1 cellular context compared by ENCODE assay signal in the genomic region with DNA sequence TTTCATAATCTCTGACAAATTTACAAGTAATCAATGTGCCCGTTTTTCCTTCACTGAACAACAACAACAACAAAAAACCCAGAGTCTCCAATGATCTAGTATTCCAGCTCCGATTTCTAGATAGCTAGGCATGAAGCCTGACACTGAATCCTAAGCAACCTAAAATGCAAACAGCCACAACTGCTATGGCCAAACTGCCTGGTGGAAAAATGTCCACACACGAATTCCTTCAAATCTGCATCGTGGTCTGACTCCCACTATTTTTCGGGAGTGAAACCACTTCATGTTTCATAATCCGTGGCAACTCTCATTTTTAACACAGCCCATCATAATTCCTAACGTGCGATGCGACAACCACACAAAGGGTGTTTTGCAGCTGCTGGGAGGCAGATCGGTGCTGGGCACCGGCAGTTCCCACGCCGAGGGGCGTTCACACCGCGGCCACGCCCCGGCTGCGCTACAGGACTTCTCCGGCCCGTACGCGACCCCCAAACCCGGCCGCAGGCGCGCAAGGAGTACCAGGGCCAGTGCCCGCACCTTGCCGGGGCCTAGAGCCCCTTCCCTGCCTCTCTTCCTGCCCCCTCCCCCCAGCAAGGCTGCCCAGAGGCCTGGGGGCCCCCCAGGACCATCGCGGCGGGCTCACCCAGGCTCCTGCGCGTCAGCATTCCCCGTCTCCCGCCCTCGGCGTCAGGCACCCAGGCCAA.
TF ChIP-seq lines count a peak whose summit lies in the region.

No MANE protein-coding gene starts in this region.

TF ChIP-seq in HepG2, 621 proteins besides CTCF, POLR2A, EP300 and RAD21 (continued from another document and continues in another):
- TF ChIP-seq, protein P1, sequence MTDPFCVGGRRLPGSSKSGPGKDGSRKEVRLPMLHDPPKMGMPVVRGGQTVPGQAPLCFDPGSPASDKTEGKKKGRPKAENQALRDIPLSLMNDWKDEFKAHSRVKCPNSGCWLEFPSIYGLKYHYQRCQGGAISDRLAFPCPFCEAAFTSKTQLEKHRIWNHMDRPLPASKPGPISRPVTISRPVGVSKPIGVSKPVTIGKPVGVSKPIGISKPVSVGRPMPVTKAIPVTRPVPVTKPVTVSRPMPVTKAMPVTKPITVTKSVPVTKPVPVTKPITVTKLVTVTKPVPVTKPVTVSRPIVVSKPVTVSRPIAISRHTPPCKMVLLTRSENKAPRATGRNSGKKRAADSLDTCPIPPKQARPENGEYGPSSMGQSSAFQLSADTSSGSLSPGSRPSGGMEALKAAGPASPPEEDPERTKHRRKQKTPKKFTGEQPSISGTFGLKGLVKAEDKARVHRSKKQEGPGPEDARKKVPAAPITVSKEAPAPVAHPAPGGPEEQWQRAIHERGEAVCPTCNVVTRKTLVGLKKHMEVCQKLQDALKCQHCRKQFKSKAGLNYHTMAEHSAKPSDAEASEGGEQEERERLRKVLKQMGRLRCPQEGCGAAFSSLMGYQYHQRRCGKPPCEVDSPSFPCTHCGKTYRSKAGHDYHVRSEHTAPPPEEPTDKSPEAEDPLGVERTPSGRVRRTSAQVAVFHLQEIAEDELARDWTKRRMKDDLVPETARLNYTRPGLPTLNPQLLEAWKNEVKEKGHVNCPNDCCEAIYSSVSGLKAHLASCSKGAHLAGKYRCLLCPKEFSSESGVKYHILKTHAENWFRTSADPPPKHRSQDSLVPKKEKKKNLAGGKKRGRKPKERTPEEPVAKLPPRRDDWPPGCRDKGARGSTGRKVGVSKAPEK (CRISPR knock-in tag; IDR thresholded peaks at IDR 0.05; ENCODE audit: borderline replicate concordance) = no peak
- TF ChIP-seq, protein P2, sequence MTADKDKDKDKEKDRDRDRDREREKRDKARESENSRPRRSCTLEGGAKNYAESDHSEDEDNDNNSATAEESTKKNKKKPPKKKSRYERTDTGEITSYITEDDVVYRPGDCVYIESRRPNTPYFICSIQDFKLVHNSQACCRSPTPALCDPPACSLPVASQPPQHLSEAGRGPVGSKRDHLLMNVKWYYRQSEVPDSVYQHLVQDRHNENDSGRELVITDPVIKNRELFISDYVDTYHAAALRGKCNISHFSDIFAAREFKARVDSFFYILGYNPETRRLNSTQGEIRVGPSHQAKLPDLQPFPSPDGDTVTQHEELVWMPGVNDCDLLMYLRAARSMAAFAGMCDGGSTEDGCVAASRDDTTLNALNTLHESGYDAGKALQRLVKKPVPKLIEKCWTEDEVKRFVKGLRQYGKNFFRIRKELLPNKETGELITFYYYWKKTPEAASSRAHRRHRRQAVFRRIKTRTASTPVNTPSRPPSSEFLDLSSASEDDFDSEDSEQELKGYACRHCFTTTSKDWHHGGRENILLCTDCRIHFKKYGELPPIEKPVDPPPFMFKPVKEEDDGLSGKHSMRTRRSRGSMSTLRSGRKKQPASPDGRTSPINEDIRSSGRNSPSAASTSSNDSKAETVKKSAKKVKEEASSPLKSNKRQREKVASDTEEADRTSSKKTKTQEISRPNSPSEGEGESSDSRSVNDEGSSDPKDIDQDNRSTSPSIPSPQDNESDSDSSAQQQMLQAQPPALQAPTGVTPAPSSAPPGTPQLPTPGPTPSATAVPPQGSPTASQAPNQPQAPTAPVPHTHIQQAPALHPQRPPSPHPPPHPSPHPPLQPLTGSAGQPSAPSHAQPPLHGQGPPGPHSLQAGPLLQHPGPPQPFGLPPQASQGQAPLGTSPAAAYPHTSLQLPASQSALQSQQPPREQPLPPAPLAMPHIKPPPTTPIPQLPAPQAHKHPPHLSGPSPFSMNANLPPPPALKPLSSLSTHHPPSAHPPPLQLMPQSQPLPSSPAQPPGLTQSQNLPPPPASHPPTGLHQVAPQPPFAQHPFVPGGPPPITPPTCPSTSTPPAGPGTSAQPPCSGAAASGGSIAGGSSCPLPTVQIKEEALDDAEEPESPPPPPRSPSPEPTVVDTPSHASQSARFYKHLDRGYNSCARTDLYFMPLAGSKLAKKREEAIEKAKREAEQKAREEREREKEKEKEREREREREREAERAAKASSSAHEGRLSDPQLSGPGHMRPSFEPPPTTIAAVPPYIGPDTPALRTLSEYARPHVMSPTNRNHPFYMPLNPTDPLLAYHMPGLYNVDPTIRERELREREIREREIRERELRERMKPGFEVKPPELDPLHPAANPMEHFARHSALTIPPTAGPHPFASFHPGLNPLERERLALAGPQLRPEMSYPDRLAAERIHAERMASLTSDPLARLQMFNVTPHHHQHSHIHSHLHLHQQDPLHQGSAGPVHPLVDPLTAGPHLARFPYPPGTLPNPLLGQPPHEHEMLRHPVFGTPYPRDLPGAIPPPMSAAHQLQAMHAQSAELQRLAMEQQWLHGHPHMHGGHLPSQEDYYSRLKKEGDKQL (CRISPR knock-in tag; IDR thresholded peaks at IDR 0.05; ENCODE audit: low read depth) = 0 out of 2 replicates have a peak, but pooled peaks have one; percentile 12
- 0 out of 2 replicates have a peak, but pooled peaks have one; percentile 21 for TF ChIP-seq ZNF501 (CRISPR knock-in tag; IDR thresholded peaks at IDR 0.05)
- no peak for TF ChIP-seq HCFC1 (IDR thresholded peaks at IDR 0.05; ENCODE audit: low read depth, low read length)
- TF ChIP-seq MED13 (CRISPR knock-in tag; IDR thresholded peaks at IDR 0.05) = no peak
- TF ChIP-seq, protein P3, sequence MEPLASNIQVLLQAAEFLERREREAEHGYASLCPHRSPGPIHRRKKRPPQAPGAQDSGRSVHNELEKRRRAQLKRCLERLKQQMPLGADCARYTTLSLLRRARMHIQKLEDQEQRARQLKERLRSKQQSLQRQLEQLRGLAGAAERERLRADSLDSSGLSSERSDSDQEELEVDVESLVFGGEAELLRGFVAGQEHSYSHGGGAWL (CRISPR knock-in tag; IDR thresholded peaks at IDR 0.05) = no peak
- TF ChIP-seq SIN3A (IDR thresholded peaks at IDR 0.05; ENCODE audit: borderline replicate concordance, low read depth, low read length) = peak; percentile 62; the same call in 1 of the 2 replicates
- no peak for TF ChIP-seq HNF4A (CRISPR knock-in tag; IDR thresholded peaks at IDR 0.05)
- TF ChIP-seq, protein P4, sequence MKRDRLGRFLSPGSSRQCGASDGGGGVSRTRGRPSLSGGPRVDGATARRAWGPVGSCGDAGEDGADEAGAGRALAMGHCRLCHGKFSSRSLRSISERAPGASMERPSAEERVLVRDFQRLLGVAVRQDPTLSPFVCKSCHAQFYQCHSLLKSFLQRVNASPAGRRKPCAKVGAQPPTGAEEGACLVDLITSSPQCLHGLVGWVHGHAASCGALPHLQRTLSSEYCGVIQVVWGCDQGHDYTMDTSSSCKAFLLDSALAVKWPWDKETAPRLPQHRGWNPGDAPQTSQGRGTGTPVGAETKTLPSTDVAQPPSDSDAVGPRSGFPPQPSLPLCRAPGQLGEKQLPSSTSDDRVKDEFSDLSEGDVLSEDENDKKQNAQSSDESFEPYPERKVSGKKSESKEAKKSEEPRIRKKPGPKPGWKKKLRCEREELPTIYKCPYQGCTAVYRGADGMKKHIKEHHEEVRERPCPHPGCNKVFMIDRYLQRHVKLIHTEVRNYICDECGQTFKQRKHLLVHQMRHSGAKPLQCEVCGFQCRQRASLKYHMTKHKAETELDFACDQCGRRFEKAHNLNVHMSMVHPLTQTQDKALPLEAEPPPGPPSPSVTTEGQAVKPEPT (CRISPR knock-in tag; IDR thresholded peaks at IDR 0.05; ENCODE audit: low read depth) = no peak
- no peak for TF ChIP-seq MBD4 (IDR thresholded peaks at IDR 0.05; ENCODE audit: borderline replicate concordance, low read length)
- TF ChIP-seq, protein P5, sequence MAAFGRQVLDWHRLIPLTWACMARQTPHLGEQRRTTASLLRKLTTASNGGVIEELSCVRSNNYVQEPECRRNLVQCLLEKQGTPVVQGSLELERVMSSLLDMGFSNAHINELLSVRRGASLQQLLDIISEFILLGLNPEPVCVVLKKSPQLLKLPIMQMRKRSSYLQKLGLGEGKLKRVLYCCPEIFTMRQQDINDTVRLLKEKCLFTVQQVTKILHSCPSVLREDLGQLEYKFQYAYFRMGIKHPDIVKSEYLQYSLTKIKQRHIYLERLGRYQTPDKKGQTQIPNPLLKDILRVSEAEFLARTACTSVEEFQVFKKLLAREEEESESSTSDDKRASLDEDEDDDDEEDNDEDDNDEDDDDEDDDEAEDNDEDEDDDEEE (CRISPR knock-in tag; IDR thresholded peaks at IDR 0.05) = no peak
- no peak for TF ChIP-seq ZNF619 (CRISPR knock-in tag; IDR thresholded peaks at IDR 0.05)
- no peak for TF ChIP-seq FOXJ3 (CRISPR knock-in tag; IDR thresholded peaks at IDR 0.05; ENCODE audit: borderline replicate concordance)
- no peak for TF ChIP-seq HOXA7 (CRISPR knock-in tag; IDR thresholded peaks at IDR 0.05)
- no peak for TF ChIP-seq GFI1 (CRISPR knock-in tag; IDR thresholded peaks at IDR 0.05; ENCODE audit: borderline replicate concordance)
- TF ChIP-seq PCBP1 (IDR thresholded peaks at IDR 0.05; ENCODE audit: borderline replicate concordance, low read depth, low read length) = 0 out of 2 replicates have a peak, but pooled peaks have one; percentile 53
- TF ChIP-seq, protein P6, sequence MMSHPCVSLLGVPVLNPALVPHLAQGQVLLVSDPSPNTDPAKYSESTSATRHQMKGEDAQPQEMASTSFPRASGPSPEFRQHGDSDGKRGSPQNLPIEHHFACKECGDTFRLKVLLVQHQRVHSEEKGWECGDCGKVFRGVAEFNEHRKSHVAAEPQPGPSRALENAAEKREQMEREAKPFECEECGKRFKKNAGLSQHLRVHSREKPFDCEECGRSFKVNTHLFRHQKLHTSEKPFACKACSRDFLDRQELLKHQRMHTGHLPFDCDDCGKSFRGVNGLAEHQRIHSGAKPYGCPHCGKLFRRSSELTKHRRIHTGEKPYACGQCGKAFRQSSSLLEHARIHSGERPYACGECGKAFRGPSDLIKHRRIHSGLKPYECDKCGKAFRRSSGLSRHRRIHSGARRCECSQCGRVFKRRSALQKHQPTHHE (CRISPR knock-in tag; IDR thresholded peaks at IDR 0.05; ENCODE audit: borderline replicate concordance) = no peak
- no peak for TF ChIP-seq ZNF674 (CRISPR knock-in tag; IDR thresholded peaks at IDR 0.05; ENCODE audit: low read depth)
- TF ChIP-seq SP4 (CRISPR knock-in tag; IDR thresholded peaks at IDR 0.05) = peak; percentile 34; the same call in 1 of the 2 replicates
- no peak for TF ChIP-seq HDAC1 (CRISPR knock-in tag; IDR thresholded peaks at IDR 0.05)
- no peak for TF ChIP-seq ZNF567 (CRISPR knock-in tag; IDR thresholded peaks at IDR 0.05; ENCODE audit: borderline replicate concordance)
- TF ChIP-seq ZNF326 (CRISPR knock-in tag; IDR thresholded peaks at IDR 0.05; ENCODE audit: borderline replicate concordance) = no peak
- TF ChIP-seq ZNF549 (CRISPR knock-in tag; IDR thresholded peaks at IDR 0.05) = no peak
- no peak for TF ChIP-seq RORA (CRISPR knock-in tag; IDR thresholded peaks at IDR 0.05)
- peak; percentile 54; the same call in 1 of the 2 replicates for TF ChIP-seq MEIS1 (CRISPR knock-in tag; IDR thresholded peaks at IDR 0.05; ENCODE audit: borderline replicate concordance)
- no peak for TF ChIP-seq ZNF33B (CRISPR knock-in tag; IDR thresholded peaks at IDR 0.05)
- TF ChIP-seq, protein P7, sequence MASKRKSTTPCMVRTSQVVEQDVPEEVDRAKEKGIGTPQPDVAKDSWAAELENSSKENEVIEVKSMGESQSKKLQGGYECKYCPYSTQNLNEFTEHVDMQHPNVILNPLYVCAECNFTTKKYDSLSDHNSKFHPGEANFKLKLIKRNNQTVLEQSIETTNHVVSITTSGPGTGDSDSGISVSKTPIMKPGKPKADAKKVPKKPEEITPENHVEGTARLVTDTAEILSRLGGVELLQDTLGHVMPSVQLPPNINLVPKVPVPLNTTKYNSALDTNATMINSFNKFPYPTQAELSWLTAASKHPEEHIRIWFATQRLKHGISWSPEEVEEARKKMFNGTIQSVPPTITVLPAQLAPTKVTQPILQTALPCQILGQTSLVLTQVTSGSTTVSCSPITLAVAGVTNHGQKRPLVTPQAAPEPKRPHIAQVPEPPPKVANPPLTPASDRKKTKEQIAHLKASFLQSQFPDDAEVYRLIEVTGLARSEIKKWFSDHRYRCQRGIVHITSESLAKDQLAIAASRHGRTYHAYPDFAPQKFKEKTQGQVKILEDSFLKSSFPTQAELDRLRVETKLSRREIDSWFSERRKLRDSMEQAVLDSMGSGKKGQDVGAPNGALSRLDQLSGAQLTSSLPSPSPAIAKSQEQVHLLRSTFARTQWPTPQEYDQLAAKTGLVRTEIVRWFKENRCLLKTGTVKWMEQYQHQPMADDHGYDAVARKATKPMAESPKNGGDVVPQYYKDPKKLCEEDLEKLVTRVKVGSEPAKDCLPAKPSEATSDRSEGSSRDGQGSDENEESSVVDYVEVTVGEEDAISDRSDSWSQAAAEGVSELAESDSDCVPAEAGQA (IDR thresholded peaks at IDR 0.05; ENCODE audit: low read depth) = no peak
- TF ChIP-seq, protein P7 (CRISPR knock-in tag; IDR thresholded peaks at IDR 0.05; ENCODE audit: borderline replicate concordance) = no peak
- peak; percentile 16; the same call in 1 of the 2 replicates for TF ChIP-seq KLF12 (CRISPR knock-in tag; IDR thresholded peaks at IDR 0.05; ENCODE audit: borderline replicate concordance)
